ENCODE assay signal across 14 cellular contexts in genomic region chr4:3687538-3687937, GRCh38.
"Had no signal": no experiment of that assay in that cellular context is flagged by ENCODE, and none has a peak within 500 bp of the region (broad histone marks: within the 10 kb centered on the region; RNA-seq: fewer than 3 reads in every experiment).

No MANE protein-coding gene starts in this region.

- H3K4me3 ChIP-seq: hepatocyte, smooth muscle cell, tibial artery had no signal

- H3K27ac ChIP-seq: foreskin keratinocyte, hepatocyte, neutrophil, tibial artery had no signal

- H3K9me3 Mint-ChIP-seq: central memory CD8-positive, alpha-beta T cell; dendritic cell treated with granulocyte-macrophage colony-stimulating factor and Interleukin-4, amounts not matched to agents 40 ng/mL and 50 ng/mL, for 4 days; effector memory CD8-positive, alpha-beta T cell; stimulated activated effector memory CD8-positive, alpha-beta T cell treated with anti-CD3 and anti-CD28 coated beads, Interleukin-12 subunit alpha, Interleukin-12 subunit beta, amount 100 ng/mL, for 72 hours had no signal

- H3K4me1 Mint-ChIP-seq: central memory CD8-positive, alpha-beta T cell; naive B cell; stimulated activated effector memory CD8-positive, alpha-beta T cell treated with anti-CD3 and anti-CD28 coated beads, Interleukin-12 subunit alpha, Interleukin-12 subunit beta, amount 100 ng/mL, for 72 hours had no signal

- H3K27me3 ChIP-seq: hepatocyte had no signal

- H3K4me3 Mint-ChIP-seq: central memory CD8-positive, alpha-beta T cell; dendritic cell treated with granulocyte-macrophage colony-stimulating factor and Interleukin-4, amounts not matched to agents 40 ng/mL and 50 ng/mL, for 4 days; effector memory CD8-positive, alpha-beta T cell; naive B cell; stimulated activated effector memory CD8-positive, alpha-beta T cell treated with anti-CD3 and anti-CD28 coated beads, Interleukin-12 subunit alpha, Interleukin-12 subunit beta, amount 100 ng/mL, for 72 hours had no signal

- H3K9me3 ChIP-seq: neutrophil, tibial artery had no signal

- H3K4me1 ChIP-seq: foreskin keratinocyte, tibial artery had no signal

- ATAC-seq: effector memory CD8-positive, alpha-beta T cell; foreskin keratinocyte; stimulated activated effector memory CD8-positive, alpha-beta T cell treated with anti-CD3 and anti-CD28 coated beads, Interleukin-12 subunit alpha, Interleukin-12 subunit beta, amount 100 ng/mL, for 72 hours; stimulated activated naive CD8-positive, alpha-beta T cell treated with anti-CD3 and anti-CD28 coated beads, Interleukin-15, Interleukin-2, amounts not matched to agents 100 U/mL and 50 U/mL, for 24 hours had no signal

- H3K36me3 Mint-ChIP-seq: naive B cell; stimulated activated effector memory CD8-positive, alpha-beta T cell treated with anti-CD3 and anti-CD28 coated beads, Interleukin-12 subunit alpha, Interleukin-12 subunit beta, amount 100 ng/mL, for 72 hours had no signal

- H3K36me3 ChIP-seq: neutrophil, tibial artery had no signal

- DNase-seq: effector memory CD8-positive, alpha-beta T cell; foreskin keratinocyte; mesendoderm; naive B cell; stimulated activated CD4-positive, alpha-beta T cell treated with anti-CD3 and anti-CD28 coated beads, Interleukin-4, amount 100 ng/mL, for 1 hour; stimulated activated CD8-positive, alpha-beta memory T cell treated with anti-CD3 and anti-CD28 coated beads, Interleukin-4, amount 100 ng/mL, for 48 hours; stimulated activated naive CD8-positive, alpha-beta T cell treated with anti-CD3 and anti-CD28 coated beads, Interleukin-15, Interleukin-2, amounts not matched to agents 100 U/mL and 50 U/mL, for 24 hours had no signal

- H3K27ac Mint-ChIP-seq: dendritic cell treated with granulocyte-macrophage colony-stimulating factor and Interleukin-4, amounts not matched to agents 40 ng/mL and 50 ng/mL, for 4 days; effector memory CD8-positive, alpha-beta T cell; stimulated activated effector memory CD8-positive, alpha-beta T cell treated with anti-CD3 and anti-CD28 coated beads, Interleukin-12 subunit alpha, Interleukin-12 subunit beta, amount 100 ng/mL, for 72 hours had no signal
